ENCODE assay signal across 34 cellular contexts in the genomic region with DNA sequence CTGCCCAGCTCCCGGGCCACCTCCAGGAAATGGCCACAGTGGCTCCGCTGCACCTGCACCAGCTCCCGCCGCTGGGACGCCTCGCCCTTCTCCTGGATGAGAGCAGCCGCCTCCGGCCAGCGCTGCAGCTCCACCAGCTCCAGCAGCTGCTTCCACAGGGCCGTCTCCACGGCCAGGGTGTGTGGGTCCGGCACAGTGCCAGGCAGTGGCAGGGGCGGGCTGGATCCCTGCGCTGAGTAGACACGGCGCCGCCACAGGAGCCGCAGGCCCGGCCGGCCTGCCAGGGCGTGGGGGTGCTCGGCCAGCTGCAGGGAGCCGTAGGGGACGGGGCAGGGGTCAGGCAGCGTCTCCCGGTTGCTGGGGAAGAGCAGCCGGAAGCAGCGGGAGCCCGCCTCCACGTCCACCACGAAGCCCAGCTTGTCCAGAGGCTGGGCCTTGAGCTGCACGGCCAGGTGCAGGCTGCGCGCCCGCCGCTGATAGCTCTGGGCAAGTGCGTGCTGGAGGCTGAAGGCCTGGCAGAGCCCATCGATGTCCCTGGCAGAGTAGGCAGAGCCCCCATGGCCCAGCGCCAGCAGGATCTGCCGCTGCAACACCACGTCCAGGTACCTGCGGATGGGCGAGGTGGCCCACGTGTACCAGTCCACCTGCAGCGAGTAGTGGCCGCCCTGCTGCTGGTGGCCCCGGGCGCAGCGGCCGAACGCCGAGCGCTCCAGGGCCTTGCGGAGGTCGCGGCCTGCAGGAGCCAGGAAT. TPM values are rescaled to one million over a fixed set of nuclear protein-coding genes. Genes with fewer than 3 reads are reported as not detected.
"Had no signal": no experiment of that assay in that cellular context is flagged by ENCODE, and none has a peak within 500 bp of the region (broad histone marks: within the 10 kb centered on the region; RNA-seq: fewer than 3 reads in every experiment).

No MANE protein-coding gene starts in this region.

- H3K4me1 ChIP-seq: ascending aorta, breast epithelium, colonic mucosa had no signal

- H3K27me3 ChIP-seq: ascending aorta, breast epithelium, cardiac muscle cell, colonic mucosa, esophagus squamous epithelium had no signal

- H3K9me3 ChIP-seq: ascending aorta, breast epithelium, colonic mucosa, esophagus squamous epithelium, gastroesophageal sphincter, heart right ventricle had no signal

- ATAC-seq: activated naive CD4-positive, alpha-beta T cell treated with anti-CD3 and anti-CD28 coated beads, Interleukin-2, amount 50 U/mL, for 72 hours; activated T-cell treated with anti-CD3 and anti-CD28 coated beads, Interleukin-2, amount 50 U/mL, for 72 hours; gastroesophageal sphincter; heart right ventricle had no signal

- H3K36me3 ChIP-seq: cardiac muscle cell had no signal

- H3K27ac ChIP-seq: ascending aorta, breast epithelium, cardiac muscle cell, colonic mucosa, epithelial cell of prostate, esophagus squamous epithelium, gastroesophageal sphincter, heart right ventricle had no signal

- H3K4me3 ChIP-seq: ascending aorta, breast epithelium, cardiac muscle cell, colonic mucosa, esophagus squamous epithelium, gastroesophageal sphincter, heart right ventricle had no signal

- DNase-seq: activated CD4-positive, alpha-beta memory T cell treated with anti-CD3 and anti-CD28 coated beads, Interleukin-2, amount 10 ng/mL, durations not matched to agents 7 days and 5 days; activated CD4-positive, alpha-beta T cell treated with anti-CD3 and anti-CD28 coated beads for 1 hour; activated CD4-positive, alpha-beta T cell treated with anti-CD3 and anti-CD28 coated beads for 4 hours; activated CD4-positive, alpha-beta T cell treated with anti-CD3 and anti-CD28 coated beads, Interleukin-2, amount 10 ng/mL, durations not matched to agents 7 days and 5 days; activated CD4-positive, alpha-beta T cell treated with anti-CD3 and anti-CD28 coated beads, Interleukin-2, amount 50 U/mL, for 4 hours; activated CD4-positive, CD25-positive, alpha-beta regulatory T cell; activated CD8-positive, alpha-beta memory T cell treated with anti-CD3 and anti-CD28 coated beads, Interleukin-2, amount 50 U/mL, for 48 hours; activated gamma-delta T cell; activated naive CD4-positive, alpha-beta T cell; activated naive CD4-positive, alpha-beta T cell treated with anti-CD3 and anti-CD28 coated beads, Interleukin-2, amount 10 ng/mL, durations not matched to agents 7 days and 5 days; activated naive CD8-positive, alpha-beta T cell treated with anti-CD3 and anti-CD28 coated beads, Interleukin-2, amount 10 ng/mL, durations not matched to agents 7 days and 5 days; activated T-cell treated with anti-CD3 and anti-CD28 coated beads for 4 hours; activated T-cell treated with anti-CD3 and anti-CD28 coated beads, Interleukin-2, amount 50 U/mL, for 24 hours; activated T-cell treated with anti-CD3 and anti-CD28 coated beads, Interleukin-2, amount 50 U/mL, for 72 hours; central memory CD4-positive, alpha-beta T cell; cerebellar nuclear complex; colonic mucosa; effector CD8-positive, alpha-beta T cell; esophagus squamous epithelium; foreskin melanocyte; heart right ventricle; T-helper 2 cell had no signal

- FAIRE-seq: endometrium, endothelial cell of umbilical vein had no signal

RNA-seq across cellular contexts. Expression of gene FNDC11, which starts 9.4 kb away (rescaled TPM):
- total RNA-seq: ascending aorta had no signal

RNA-seq across cellular contexts. Expression of gene SRMS, which starts 15.8 kb away (rescaled TPM):
- total RNA-seq: activated CD4-positive, alpha-beta memory T cell treated with anti-CD3 and anti-CD28 coated beads, Interleukin-2, amount 10 ng/mL, durations not matched to agents 7 days and 5 days; activated CD4-positive, alpha-beta T cell treated with anti-CD3 and anti-CD28 coated beads, Interleukin-2, amount 10 ng/mL, durations not matched to agents 7 days and 5 days; activated naive CD4-positive, alpha-beta T cell treated with anti-CD3 and anti-CD28 coated beads, Interleukin-2, amount 50 U/mL, for 72 hours; activated naive CD8-positive, alpha-beta T cell treated with anti-CD3 and anti-CD28 coated beads, Interleukin-2, amount 10 ng/mL, durations not matched to agents 7 days and 5 days; activated T-cell treated with anti-CD3 and anti-CD28 coated beads, Interleukin-2, amount 50 U/mL, for 72 hours; ascending aorta; cardiac muscle cell; dermis microvascular lymphatic vessel endothelial cell; endothelial cell of umbilical vein; esophagus squamous epithelium; fibroblast of lung; fibroblast of villous mesenchyme; gastroesophageal sphincter; glomerular endothelial cell; heart right ventricle had no signal
- polyA plus RNA-seq: cardiac muscle cell, endothelial cell of umbilical vein, fibroblast of lung, heart right ventricle had no signal

RNA-seq across cellular contexts. Expression of gene PTK6, which starts 26.2 kb away (rescaled TPM):
- total RNA-seq: ascending aorta, cardiac muscle cell, glomerular endothelial cell had no signal
- polyA plus RNA-seq: endothelial cell of umbilical vein, fibroblast of lung had no signal
